Comparison of ENCODE assay signal across 8 cellular contexts in the genomic region with DNA sequence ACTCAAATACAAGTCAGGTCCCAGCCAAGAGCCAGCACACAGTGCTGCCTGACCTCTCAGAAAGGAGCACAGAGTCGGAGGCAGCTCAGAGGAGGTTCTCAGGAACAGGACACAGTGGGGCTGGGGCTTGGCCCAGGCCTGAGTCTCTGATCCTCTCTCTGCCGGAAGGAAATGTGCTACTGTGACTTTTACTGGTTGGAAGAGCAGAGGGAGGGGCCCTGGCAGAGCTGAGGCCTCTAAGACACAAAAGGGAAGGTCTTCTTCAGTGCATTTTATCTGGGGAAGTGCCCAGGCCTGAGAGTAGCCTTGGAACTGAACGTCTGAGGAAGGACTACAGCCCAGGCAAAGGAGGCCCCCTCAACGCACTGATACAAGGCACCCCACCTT. TPM values are rescaled to one million over a fixed set of nuclear protein-coding genes. Genes with fewer than 3 reads are reported as not detected.
A peak's percentile ranks its signal among the peaks of the same experiment; 100 is the strongest.
DNase-seq lines count a peak whose midpoint lies in the region; ATAC-seq and TF ChIP-seq lines count a peak whose summit lies in the region.

No MANE protein-coding gene starts in this region.

- no peaks in the 10 kb centered on the region for H3K27me3 Mint-ChIP-seq in activated naive CD8-positive, alpha-beta T cell treated with anti-CD3 and anti-CD28 coated beads, Interleukin-2, amount 50 U/mL, for 24 hours

- H3K27me3 ChIP-seq in brain microvascular endothelial cell (replicated peaks) = no peaks in the 10 kb centered on the region

- H3K27ac Mint-ChIP-seq in activated naive CD8-positive, alpha-beta T cell treated with anti-CD3 and anti-CD28 coated beads, Interleukin-2, amount 50 U/mL, for 24 hours = peak overlapping the region; percentile 89

- H3K27ac ChIP-seq in urinary bladder (ENCODE audit: low read depth) (peak overlapping the region; percentile 78), brain microvascular endothelial cell (no peak overlapping the region)

- H3K4me3 ChIP-seq in urinary bladder (ENCODE audit: low read depth, low read length) (no peak overlapping the region), brain microvascular endothelial cell (ENCODE audit: low read depth, low read length) (no peak overlapping the region)

- H3K4me1 Mint-ChIP-seq in activated naive CD8-positive, alpha-beta T cell treated with anti-CD3 and anti-CD28 coated beads, Interleukin-2, amount 50 U/mL, for 24 hours = peaks cover 98% of the 10 kb centered on the region

- H3K36me3 Mint-ChIP-seq in activated naive CD8-positive, alpha-beta T cell treated with anti-CD3 and anti-CD28 coated beads, Interleukin-2, amount 50 U/mL, for 24 hours (ENCODE audit: low read depth) = peaks cover 8% of the 10 kb centered on the region

- no peaks in the 10 kb centered on the region for H3K36me3 ChIP-seq in urinary bladder (ENCODE audit: insufficient read depth)
- H3K36me3 ChIP-seq in brain microvascular endothelial cell (replicated peaks) = peaks cover 5% of the 10 kb centered on the region

- DNase-seq in AG20443 (ENCODE audit: low spot score) (peak; percentile 32), GM19240 (ENCODE audit: insufficient read length, low spot score) (peak; percentile 53), NOMO-1 treated with dmso at 0.1 percent for 144 hours (lab: John Stamatoyannopoulos, UW; ENCODE audit: unreplicated experiment) (peak; percentile 87), lung microvascular endothelial cell (ENCODE audit: low read depth in 2 of 2) (peak; percentile 34 to 76), HK-2 (ENCODE audit: unreplicated experiment) (no peak), brain microvascular endothelial cell (no peak)
- DNase-seq in activated naive CD8-positive, alpha-beta T cell treated with anti-CD3 and anti-CD28 coated beads, Interleukin-2, amount 50 U/mL, for 24 hours = peak; percentile 49

- in situ Hi-C loops in brain microvascular endothelial cell (cut with HindIII; ENCODE audit: low pct_ligation_motif_present, low sequenced_read_pairs) = no loop called here

- H3K4me3 Mint-ChIP-seq in activated naive CD8-positive, alpha-beta T cell treated with anti-CD3 and anti-CD28 coated beads, Interleukin-2, amount 50 U/mL, for 24 hours = peak overlapping the region; percentile 66

- no peak for TF ChIP-seq CTCF in brain microvascular endothelial cell (IDR thresholded peaks at IDR 0.05; ENCODE audit: low read depth, low read length, missing control alignments)

- 10% methylated on average over 4 of the region's 4 CpGs for WGBS in urinary bladder

- ATAC-seq in activated naive CD8-positive, alpha-beta T cell treated with anti-CD3 and anti-CD28 coated beads, Interleukin-2, amount 50 U/mL, for 24 hours = peak; percentile 74

- H3K9me3 Mint-ChIP-seq in activated naive CD8-positive, alpha-beta T cell treated with anti-CD3 and anti-CD28 coated beads, Interleukin-2, amount 50 U/mL, for 24 hours = no peaks in the 10 kb centered on the region

- H3K4me1 ChIP-seq in urinary bladder (ENCODE audit: insufficient read depth) = no peaks in the 10 kb centered on the region

RNA-seq across cellular contexts. Expression of a gene that starts 16.2 kb away (rescaled TPM):
- total RNA-seq in lung microvascular endothelial cell (5.0 and 6.5 TPM in 2 replicates), urinary bladder (7.5 TPM)
- 21.7 TPM for polyA plus RNA-seq in urinary bladder

RNA-seq across cellular contexts. Expression of a gene that starts 21.2 kb away (rescaled TPM):
- total RNA-seq in lung microvascular endothelial cell (5.9 and 8.9 TPM in 2 replicates), urinary bladder (8.4 TPM)
- polyA plus RNA-seq in urinary bladder = 31.7 TPM

RNA-seq across cellular contexts. Expression of a gene that starts 38.9 kb away (rescaled TPM):
- not detected in 2 replicates for total RNA-seq in lung microvascular endothelial cell
- 0.32 TPM for total RNA-seq in urinary bladder
- polyA plus RNA-seq in urinary bladder = 1.3 TPM

RNA-seq across cellular contexts. Expression of a gene that starts 51.2 kb away (rescaled TPM):
- 14.6 and 15.5 TPM in 2 replicates for total RNA-seq in lung microvascular endothelial cell
- total RNA-seq in urinary bladder = 27.5 TPM
- polyA plus RNA-seq in urinary bladder = 53.6 TPM

RNA-seq across cellular contexts. Expression of a gene that starts 51.3 kb away (rescaled TPM):
- 1.1 and 1.4 TPM in 2 replicates for total RNA-seq in lung microvascular endothelial cell
- total RNA-seq in urinary bladder = 2.1 TPM
- polyA plus RNA-seq in urinary bladder = 2.0 TPM

Comparison
In these comparisons a context has a peak if more than half of its experiments do, and no peak if none do; other contexts are left out.
1. DNase-seq: peak in AG20443 (single experiment), GM19240 (single experiment), NOMO-1 treated with dmso at 0.1 percent for 144 hours (single experiment), activated naive CD8-positive, alpha-beta T cell treated with anti-CD3 and anti-CD28 coated beads, Interleukin-2, amount 50 U/mL, for 24 hours (single experiment) and lung microvascular endothelial cell (2 of 2); none in HK-2 (single experiment) and brain microvascular endothelial cell (single experiment).